Comparison of ENCODE assay signal across 8 cellular contexts in the genomic region with DNA sequence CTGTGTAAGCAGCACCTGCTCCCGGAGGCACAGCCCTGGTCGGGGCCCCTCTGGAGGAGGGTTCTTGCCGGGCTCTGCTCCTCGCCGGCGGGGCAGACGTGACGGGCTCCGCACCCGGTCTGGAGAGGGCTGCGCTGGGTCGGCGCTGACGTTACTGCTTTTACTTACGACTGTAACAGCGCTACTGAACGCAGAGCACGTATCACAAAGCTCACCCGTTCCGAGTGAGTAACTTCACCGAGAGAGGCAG. TPM values are rescaled to one million over a fixed set of nuclear protein-coding genes. Genes with fewer than 3 reads are reported as not detected.
DNase-seq lines count a peak whose midpoint lies in the region; ATAC-seq and TF ChIP-seq lines count a peak whose summit lies in the region.

No MANE protein-coding gene starts in this region.

- ATAC-seq in left ventricle myocardium superior (no peak), HG03469 (IDR thresholded peaks at IDR 0.05; ENCODE audit: unreplicated experiment) (no peak)

- peak overlapping the region; percentile 75 for H3K4me2 ChIP-seq in OCI-LY1 (ENCODE audit: low read length)

- H3K9ac ChIP-seq in OCI-LY1 (ENCODE audit: low read length) = peak overlapping the region; percentile 89

- H4K20me1 ChIP-seq in OCI-LY1 (ENCODE audit: insufficient read depth, low read length) = no peaks in the 10 kb centered on the region

- no peaks in the 10 kb centered on the region for H3K9me3 ChIP-seq in OCI-LY1 (ENCODE audit: low read length)

- no peaks in the 10 kb centered on the region for H3K9me2 ChIP-seq in OCI-LY1 (ENCODE audit: low read depth, low read length)

- H3K36me3 ChIP-seq in H7 (replicated peaks; ENCODE audit: control insufficient read depth, insufficient read depth, low read length) (no peaks in the 10 kb centered on the region; the same call in none of the 2 replicates), OCI-LY1 (ENCODE audit: insufficient read depth, low read length) (no peaks in the 10 kb centered on the region)

- H2AFZ ChIP-seq in OCI-LY1 (ENCODE audit: low read length) = no peak overlapping the region

- H3K4me1 ChIP-seq in OCI-LY1 (ENCODE audit: insufficient read depth, low read length, severe bottlenecking) = peaks cover 37% of the 10 kb centered on the region

- no peaks in the 10 kb centered on the region for H3K79me2 ChIP-seq in OCI-LY1 (ENCODE audit: insufficient read depth, low read length)

- intact Hi-C loops in left ventricle myocardium superior (cut with micrococcal nuclease) = no loop called here

- peak overlapping the region; percentile 82 for H3K4me3 ChIP-seq in GM12864 (ENCODE audit: low read depth, low read length)
- H3K4me3 ChIP-seq in H7 (ENCODE audit: insufficient read depth, low read depth, low read length) = peak overlapping the region; percentile 87
- H3K4me3 ChIP-seq in OCI-LY1 (ENCODE audit: low read depth, low read length, poor library complexity, severe bottlenecking) = peak overlapping the region; percentile 84
- H3K4me3 ChIP-seq in skeletal muscle cell (ENCODE audit: low read depth, low read length) = peak overlapping the region; percentile 82

- H3K27me3 ChIP-seq in H7 (ENCODE audit: control insufficient read depth, insufficient read depth, low read length) (peaks cover 14% of the 10 kb centered on the region), OCI-LY1 (ENCODE audit: insufficient read depth, low read length) (no peaks in the 10 kb centered on the region)

- TF ChIP-seq CTCF in GM12864 (IDR thresholded peaks at IDR 0.05; ENCODE audit: low read depth, low read length, missing control alignments) (no peak), OCI-LY1 (IDR thresholded peaks at IDR 0.05; ENCODE audit: low read length) (no peak)

- H3K27ac ChIP-seq in OCI-LY1 (ENCODE audit: low read depth, low read length, poor library complexity, severe bottlenecking) = peak overlapping the region; percentile 81

- no peaks in the 10 kb centered on the region for H3F3A ChIP-seq in OCI-LY1 (ENCODE audit: insufficient read depth, low read length)

- DNase-seq in GM12864 (ENCODE audit: low read depth) (peak; percentile 43), H7 (peak; percentile 78), activated gamma-delta T cell treated with Interleukin-2 at 50 U/mL for 16 hours (peak; percentile 48), left ventricle myocardium superior (peak; percentile 66), skeletal muscle cell (ENCODE audit: low read depth) (no peak), occipital lobe (lab: John Stamatoyannopoulos, UW) (no peak)

RNA-seq across cellular contexts. Expression of a gene that starts 1.3 kb away (rescaled TPM):
- total RNA-seq in H7 (2014; rRNA removed; shearing (Covaris generic)) = 26.3 and 26.4 TPM in 2 replicates
- total RNA-seq in left ventricle myocardium superior = 11.4 TPM
- total RNA-seq in occipital lobe = 24.2 TPM

RNA-seq across cellular contexts. Expression of a gene that starts 18.8 kb away (rescaled TPM):
- total RNA-seq in H7 (2014; rRNA removed; shearing (Covaris generic)) = 42.2 and 44.6 TPM in 2 replicates
- total RNA-seq in left ventricle myocardium superior (16.9 TPM), occipital lobe (18.1 TPM)

RNA-seq across cellular contexts. Expression of a gene that starts 21.8 kb away (rescaled TPM):
- 1.1 TPM in 2 replicates for total RNA-seq in H7 (2014; rRNA removed; shearing (Covaris generic))
- 0.52 TPM for total RNA-seq in left ventricle myocardium superior
- 0.31 TPM for total RNA-seq in occipital lobe

RNA-seq across cellular contexts. Expression of a gene that starts 28.4 kb away (rescaled TPM):
- 0.28 and 0.85 TPM in 2 replicates for total RNA-seq in H7 (2014; rRNA removed; shearing (Covaris generic))
- not detected for total RNA-seq in left ventricle myocardium superior
- total RNA-seq in occipital lobe = not detected

RNA-seq across cellular contexts. Expression of a gene that starts 42.2 kb away (rescaled TPM):
- 4.5 and 5.5 TPM in 2 replicates for total RNA-seq in H7 (2014; rRNA removed; shearing (Covaris generic))
- total RNA-seq in left ventricle myocardium superior = 0.10 TPM
- total RNA-seq in occipital lobe = 0.47 TPM

Comparison
In these comparisons a context has a peak if more than half of its experiments do, and no peak if none do; other contexts are left out.
1. DNase-seq: peak in GM12864 (single experiment), H7 (single experiment), activated gamma-delta T cell treated with Interleukin-2 at 50 U/mL for 16 hours (single experiment) and left ventricle myocardium superior (single experiment); none in skeletal muscle cell (single experiment) and occipital lobe (single experiment).
2. Peak in every context shown above with its lines, with median percentiles within 50 percentile points of each other: H3K4me3 ChIP-seq.